27 cellular contexts compared by ENCODE assay signal in the genomic region with DNA sequence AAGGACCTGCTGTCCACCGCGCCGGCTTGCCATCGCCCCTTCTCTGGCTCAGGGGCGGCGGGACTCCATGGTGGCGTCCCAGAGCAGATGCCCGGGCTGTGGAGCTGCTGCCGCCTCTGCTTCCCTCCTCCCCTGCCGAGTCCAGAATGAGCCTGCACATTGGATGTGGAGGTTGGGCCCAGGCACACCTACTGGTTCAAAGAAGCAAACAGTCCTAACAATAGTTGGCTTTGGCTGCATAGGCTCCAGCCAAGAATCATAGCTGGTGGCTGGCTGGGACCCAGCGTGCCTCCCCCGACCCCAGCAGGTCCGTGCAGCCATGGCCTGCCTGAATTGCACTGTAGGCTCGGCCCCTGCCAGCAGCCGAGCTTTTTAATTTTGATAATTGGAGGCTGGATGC. TPM values are rescaled to one million over a fixed set of nuclear protein-coding genes. Genes with fewer than 3 reads are reported as not detected.
A peak's percentile ranks its signal among the peaks of the same experiment; 100 is the strongest.
DNase-seq lines count a peak whose midpoint lies in the region; ATAC-seq, FAIRE-seq and TF ChIP-seq lines count a peak whose summit lies in the region.
"Had no signal": no experiment of that assay in that cellular context is flagged by ENCODE, and none has a peak within 500 bp of the region (broad histone marks: within the 10 kb centered on the region; RNA-seq: fewer than 3 reads in every experiment).

No MANE protein-coding gene starts in this region.

- peak; percentile 60 for ATAC-seq in left ventricle myocardium superior
- ATAC-seq in HG02588 (IDR thresholded peaks at IDR 0.05; ENCODE audit: unreplicated experiment): no peak
- ATAC-seq: left lobe of liver, T-helper 17 cell had no signal

- H3K27ac ChIP-seq in smooth muscle cell (ENCODE audit: low read depth) (peak overlapping the region; percentile 86), kidney (ENCODE audit: low read depth in 2 of 2, low read length in 2 of 2) (no peak overlapping the region)
- H3K27ac ChIP-seq: colonic mucosa, SK-N-MC, spleen, tibial artery, VCaP had no signal

- WGBS in smooth muscle cell (ENCODE audit: low lambda C conversion rate): 95% methylated on average over 15 of the region's 15 CpGs

- intact Hi-C loops in left ventricle myocardium superior (cut with micrococcal nuclease) (no loop called here), kidney (cut with DNase I) (no loop called here)

- no peaks in the 10 kb centered on the region for H3K79me2 ChIP-seq in smooth muscle cell (ENCODE audit: low read depth)

- FAIRE-seq in kidney (lab: Jason Lieb, UNC): no peak
- FAIRE-seq: endometrium, GM18507 had no signal

- DNase-seq in NCI-H2196 treated with DMSO at 0.1 percent for 48 hours (lab: John Stamatoyannopoulos, UW; ENCODE audit: unreplicated experiment): peak; percentile 23
- DNase-seq in dermis microvascular lymphatic vessel endothelial cell (ENCODE audit: low read depth in 2 of 2): peak; percentile 65 to 74
- DNase-seq in left ventricle myocardium superior: peak; percentile 70
- no peak for DNase-seq in smooth muscle cell (lab: John Stamatoyannopoulos, UW; ENCODE audit: unreplicated experiment)
- DNase-seq in kidney: no peak
- no peak for DNase-seq in NCI-H2227 treated with DMSO at 0.1 percent for 48 hours (lab: John Stamatoyannopoulos, UW)
- DNase-seq: activated CD4-positive, alpha-beta T cell treated with anti-CD3 and anti-CD28 coated beads, Interleukin-2, amount 10 ng/mL, durations not matched to agents 7 days and 5 days; activated naive CD8-positive, alpha-beta T cell treated with anti-CD3 and anti-CD28 coated beads for 36 hours; CD4-positive, alpha-beta memory T cell; colonic mucosa; DMS153; HCEC 1CT; head of caudate nucleus; NCI-H1694 treated with DMSO at 0.1 percent for 48 hours; NCI-H345; spleen; stimulated activated CD4-positive, alpha-beta T cell treated with anti-CD3 and anti-CD28 coated beads, Interleukin-4, amount 100 ng/mL, for 1 hour; stimulated activated naive CD4-positive, alpha-beta T cell; T-helper 17 cell; tibial artery had no signal

- no peaks in the 10 kb centered on the region for H3K9me3 ChIP-seq in smooth muscle cell (replicated peaks; ENCODE audit: low read depth)
- no peaks in the 10 kb centered on the region for H3K9me3 ChIP-seq in kidney (ENCODE audit: control insufficient read depth in 1 of 2, low read length in 2 of 2)
- H3K9me3 ChIP-seq: colonic mucosa, spleen, tibial artery had no signal

- no peaks in the 10 kb centered on the region for H3K36me3 ChIP-seq in smooth muscle cell (ENCODE audit: low read depth)
- peaks cover 0 to 4% of the 10 kb centered on the region in 2 donors for H3K36me3 ChIP-seq in kidney (ENCODE audit: control insufficient read depth in 1 of 2, insufficient read depth in 2 of 2, low read length in 2 of 2)
- H3K36me3 ChIP-seq: colonic mucosa, tibial artery had no signal

- H3K4me3 ChIP-seq in smooth muscle cell (no peak overlapping the region), kidney (ENCODE audit: low read length in 2 of 2) (no peak overlapping the region)
- H3K4me3 ChIP-seq: colonic mucosa, SK-N-MC, spleen, tibial artery had no signal

- H3K9ac ChIP-seq in smooth muscle cell (ENCODE audit: low read depth): no peak overlapping the region
- H3K9ac ChIP-seq in kidney (ENCODE audit: low read length in 2 of 2): no peak overlapping the region

- H2AFZ ChIP-seq in smooth muscle cell (ENCODE audit: low read depth): no peak overlapping the region

- no peak for TF ChIP-seq CTCF in smooth muscle cell (IDR thresholded peaks at IDR 0.05; ENCODE audit: borderline replicate concordance, insufficient read depth, poor library complexity, severe bottlenecking)
- no peak for TF ChIP-seq CTCF in kidney (IDR thresholded peaks at IDR 0.05; ENCODE audit: borderline replicate concordance, extremely low read depth, insufficient read depth)

- peaks cover 11% of the 10 kb centered on the region for H3F3A ChIP-seq in smooth muscle cell (ENCODE audit: low read depth)

- H3K4me1 ChIP-seq in smooth muscle cell (ENCODE audit: low read depth): peaks cover 21% of the 10 kb centered on the region
- peaks cover 0 to 20% of the 10 kb centered on the region in 2 donors for H3K4me1 ChIP-seq in kidney (ENCODE audit: control insufficient read depth in 1 of 2, insufficient read depth in 1 of 2, low read depth in 1 of 2, low read length in 2 of 2)

- H3K27me3 ChIP-seq in smooth muscle cell (ENCODE audit: low read depth): no peaks in the 10 kb centered on the region
- H3K27me3 ChIP-seq: colonic mucosa had no signal

- H4K20me1 ChIP-seq in smooth muscle cell (ENCODE audit: low read depth): no peaks in the 10 kb centered on the region

- no peak overlapping the region for H3K4me2 ChIP-seq in smooth muscle cell

RNA-seq across cellular contexts. Expression of a gene that starts 25.8 kb away (rescaled TPM):
- total RNA-seq in dermis microvascular lymphatic vessel endothelial cell (under 0.01 TPM in 2 replicates), left ventricle myocardium superior (5.1 TPM), smooth muscle cell (8.1 and 8.9 TPM in 2 replicates), kidney (32.1 TPM)
- polyA plus RNA-seq in smooth muscle cell (8.9 and 10.5 TPM in 2 replicates), kidney (ENCODE audit: insufficient read depth, low read depth, low replicate concordance) (20.0 TPM)
- total RNA-seq: activated CD4-positive, alpha-beta T cell treated with anti-CD3 and anti-CD28 coated beads, Interleukin-2, amount 10 ng/mL, durations not matched to agents 7 days and 5 days; G401; T-helper 17 cell had no signal

RNA-seq across cellular contexts. Expression of a gene that starts 35.6 kb away (rescaled TPM):
- total RNA-seq in dermis microvascular lymphatic vessel endothelial cell (not detected in 2 replicates), left ventricle myocardium superior (not detected), smooth muscle cell (not detected in 2 replicates), kidney (not detected)
- polyA plus RNA-seq in smooth muscle cell (not detected in 2 replicates), kidney (ENCODE audit: insufficient read depth, low read depth, low replicate concordance) (not detected)
- total RNA-seq: activated CD4-positive, alpha-beta T cell treated with anti-CD3 and anti-CD28 coated beads, Interleukin-2, amount 10 ng/mL, durations not matched to agents 7 days and 5 days; activated naive CD8-positive, alpha-beta T cell treated with anti-CD3 and anti-CD28 coated beads for 36 hours; CD4-positive, alpha-beta memory T cell; colonic mucosa; left lobe of liver; spleen; T-helper 17 cell had no signal
- polyA plus RNA-seq: CD4-positive, alpha-beta memory T cell; spleen had no signal

RNA-seq across cellular contexts. Expression of a gene that starts 48.9 kb away (rescaled TPM):
- not detected in 2 replicates for total RNA-seq in dermis microvascular lymphatic vessel endothelial cell
- total RNA-seq in left ventricle myocardium superior: not detected
- total RNA-seq in smooth muscle cell: 0.49 and 8.0 TPM in 2 replicates
- 3.4 and 5.0 TPM in 2 replicates for polyA plus RNA-seq in smooth muscle cell
- total RNA-seq in kidney: 0.54 TPM
- polyA plus RNA-seq in kidney (ENCODE audit: insufficient read depth, low read depth, low replicate concordance): not detected
- total RNA-seq: activated CD4-positive, alpha-beta T cell treated with anti-CD3 and anti-CD28 coated beads, Interleukin-2, amount 10 ng/mL, durations not matched to agents 7 days and 5 days; activated naive CD8-positive, alpha-beta T cell treated with anti-CD3 and anti-CD28 coated beads for 36 hours; CD4-positive, alpha-beta memory T cell; G401; T-helper 17 cell had no signal
- polyA plus RNA-seq: CD4-positive, alpha-beta memory T cell had no signal

Comparison
In these comparisons a context has a peak if more than half of its experiments do, and no peak if none do; other contexts are left out.
1. DNase-seq: peak in NCI-H2196 treated with DMSO at 0.1 percent for 48 hours (single experiment), dermis microvascular lymphatic vessel endothelial cell (2 of 2) and left ventricle myocardium superior (single experiment); none in smooth muscle cell (single experiment), kidney (single experiment) and NCI-H2227 treated with DMSO at 0.1 percent for 48 hours (single experiment).